ENCODE assay signal across 23 cellular contexts in genomic region chrX:139170526-139171173, GRCh38.
"Had no signal": no experiment of that assay in that cellular context is flagged by ENCODE, and none has a peak within 500 bp of the region (broad histone marks: within the 10 kb centered on the region; RNA-seq: fewer than 3 reads in every experiment).

No MANE protein-coding gene starts in this region.

- H3K27me3 ChIP-seq: esophagus muscularis mucosa, foreskin keratinocyte, heart right ventricle, left lung had no signal

- H3K36me3 ChIP-seq: esophagus muscularis mucosa, heart right ventricle, left lung, lower lobe of right lung had no signal

- H3K4me3 ChIP-seq: coronary artery, dorsolateral prefrontal cortex, esophagus muscularis mucosa, heart right ventricle, left lung, lower lobe of right lung, mucosa of descending colon had no signal

- H3K4me1 ChIP-seq: esophagus muscularis mucosa, foreskin keratinocyte, heart right ventricle, left lung, lower lobe of right lung had no signal

- H3K9me3 ChIP-seq: esophagus muscularis mucosa, heart right ventricle, left lung, lower lobe of right lung, mucosa of descending colon had no signal

- DNase-seq: dermis blood vessel endothelial cell; dorsolateral prefrontal cortex; effector CD4-positive, alpha-beta T cell; effector memory CD4-positive, alpha-beta T cell; foreskin keratinocyte; glutamatergic neuron; head of caudate nucleus; heart right ventricle; hippocampal formation; immature natural killer cell; islet precursor cell; kidney; kidney glomerular epithelial cell; left colon; left lung; left ventricle myocardium superior; lower lobe of right lung; mesenchymal stem cell; mucosa of descending colon; naive B cell; naive thymus-derived CD8-positive, alpha-beta T cell had no signal

- H3K27ac ChIP-seq: coronary artery, dorsolateral prefrontal cortex, esophagus muscularis mucosa, foreskin keratinocyte, heart right ventricle, left lung, lower lobe of right lung had no signal

- ATAC-seq: foreskin keratinocyte; heart right ventricle; left colon; left lung; left ventricle myocardium superior; lower lobe of right lung; mucosa of descending colon; naive thymus-derived CD8-positive, alpha-beta T cell had no signal
